8 cellular contexts compared by ENCODE assay signal in the genomic region with DNA sequence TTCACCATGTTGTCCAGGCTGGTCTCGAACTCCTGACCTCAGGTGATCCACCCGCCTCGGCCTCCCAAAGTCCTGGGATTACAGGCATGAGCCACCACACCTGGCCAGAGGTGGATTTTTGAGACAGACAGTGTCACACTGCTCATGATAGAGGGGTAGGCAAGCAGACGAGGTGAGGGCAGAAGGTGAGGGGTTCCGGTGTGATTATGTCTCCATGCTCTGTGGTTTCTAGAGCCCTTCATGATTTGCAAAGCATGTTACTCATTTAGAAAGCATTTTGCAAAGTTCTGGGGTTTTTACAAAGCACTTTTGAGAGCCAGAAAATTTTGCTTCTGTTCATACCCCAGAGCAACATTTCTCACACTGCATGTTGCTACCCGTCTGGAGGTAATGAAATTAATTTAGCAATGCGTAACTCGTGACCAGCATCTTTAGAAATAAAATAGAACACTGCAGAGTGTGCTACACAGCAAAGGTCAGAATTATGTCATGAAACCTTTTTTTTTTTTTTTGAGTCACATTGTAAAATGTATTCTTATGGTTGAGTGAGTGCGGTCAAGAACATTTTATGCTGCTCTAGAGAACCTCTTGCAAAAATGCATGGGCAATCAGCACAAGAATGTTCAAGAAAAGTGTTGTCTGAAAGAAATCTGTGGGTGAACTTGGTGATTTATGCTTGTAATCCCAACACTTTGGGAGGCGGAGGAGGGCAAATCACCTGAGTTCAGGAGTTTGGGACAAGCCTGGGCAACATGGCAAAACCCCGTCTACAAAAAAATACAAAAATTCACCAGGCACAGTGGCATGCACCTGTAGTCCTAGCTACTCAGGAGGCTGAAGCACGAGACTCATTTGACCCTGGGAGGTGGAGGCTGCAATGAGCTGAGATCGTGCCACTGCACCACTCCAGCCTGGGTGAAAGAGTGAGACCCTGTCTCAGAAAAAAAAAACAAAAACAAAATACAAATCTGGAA. TPM values are rescaled to one million over a fixed set of nuclear protein-coding genes. Genes with fewer than 3 reads are reported as not detected.
DNase-seq lines count a peak whose midpoint lies in the region; ATAC-seq lines count a peak whose summit lies in the region.

No MANE protein-coding gene starts in this region.

- WGBS in esophagus, 2 donors: 38 to 53% methylated on average over 13 of the region's 13 CpGs

- H3K27ac ChIP-seq in esophagus (ENCODE audit: low read depth in 2 of 2, low read length in 1 of 2) (peak overlapping the region; percentile 71 to 76), caudate nucleus (ENCODE audit: low read depth, low read length) (no peak overlapping the region)

- ATAC-seq in GM18499 (IDR thresholded peaks at IDR 0.05; ENCODE audit: insufficient read depth, unreplicated experiment): peak; percentile 48
- peak; percentile 62 for ATAC-seq in GM21576 (IDR thresholded peaks at IDR 0.05; ENCODE audit: unreplicated experiment)

- no peaks in the 10 kb centered on the region for H3K36me3 ChIP-seq in esophagus (ENCODE audit: control insufficient read depth in 2 of 2, insufficient read depth in 2 of 2, low read length in 1 of 2)

- no peak overlapping the region for H3K4me3 ChIP-seq in esophagus (ENCODE audit: low read depth in 1 of 2, low read length in 2 of 2)

- DNase-seq in NAMALWA (ENCODE audit: low spot score) (peak; percentile 33), Kasumi-1 (lab: John Stamatoyannopoulos, UW) (no peak), dermis blood vessel endothelial cell (no peak), NOMO-1 treated with dmso at 0.1 percent for 144 hours (lab: John Stamatoyannopoulos, UW; ENCODE audit: unreplicated experiment) (no peak), caudate nucleus (lab: John Stamatoyannopoulos, UW) (no peak)

- H3K4me1 ChIP-seq in esophagus (ENCODE audit: control insufficient read depth in 2 of 2, insufficient read depth in 2 of 2, low read length in 1 of 2): peaks cover 0 to 20% of the 10 kb centered on the region in 2 donors

- H3K27me3 ChIP-seq in esophagus (ENCODE audit: control insufficient read depth in 1 of 2, insufficient read depth in 2 of 2, low read length in 2 of 2): no peaks in the 10 kb centered on the region

- H3K9me3 ChIP-seq in esophagus (ENCODE audit: control insufficient read depth in 2 of 2, insufficient read depth in 1 of 2, low read depth in 1 of 2, low read length in 1 of 2): no peaks in the 10 kb centered on the region

RNA-seq across cellular contexts. Expression of a gene that starts 58.0 kb away (rescaled TPM):
- 1 to 10 TPM; 3.3 to 7.3 TPM for polyA plus RNA-seq in esophagus
- total RNA-seq in dermis blood vessel endothelial cell: 0.09 TPM in 1 of 2 replicates, not detected in the other

RNA-seq across cellular contexts. Expression of a gene that starts 59.3 kb away (rescaled TPM):
- 100 to 1,000 TPM; 248 to 396 TPM for polyA plus RNA-seq in esophagus
- 350 and 735 TPM in 2 replicates for total RNA-seq in dermis blood vessel endothelial cell
